1 cellular context compared by ENCODE assay signal in the genomic region with DNA sequence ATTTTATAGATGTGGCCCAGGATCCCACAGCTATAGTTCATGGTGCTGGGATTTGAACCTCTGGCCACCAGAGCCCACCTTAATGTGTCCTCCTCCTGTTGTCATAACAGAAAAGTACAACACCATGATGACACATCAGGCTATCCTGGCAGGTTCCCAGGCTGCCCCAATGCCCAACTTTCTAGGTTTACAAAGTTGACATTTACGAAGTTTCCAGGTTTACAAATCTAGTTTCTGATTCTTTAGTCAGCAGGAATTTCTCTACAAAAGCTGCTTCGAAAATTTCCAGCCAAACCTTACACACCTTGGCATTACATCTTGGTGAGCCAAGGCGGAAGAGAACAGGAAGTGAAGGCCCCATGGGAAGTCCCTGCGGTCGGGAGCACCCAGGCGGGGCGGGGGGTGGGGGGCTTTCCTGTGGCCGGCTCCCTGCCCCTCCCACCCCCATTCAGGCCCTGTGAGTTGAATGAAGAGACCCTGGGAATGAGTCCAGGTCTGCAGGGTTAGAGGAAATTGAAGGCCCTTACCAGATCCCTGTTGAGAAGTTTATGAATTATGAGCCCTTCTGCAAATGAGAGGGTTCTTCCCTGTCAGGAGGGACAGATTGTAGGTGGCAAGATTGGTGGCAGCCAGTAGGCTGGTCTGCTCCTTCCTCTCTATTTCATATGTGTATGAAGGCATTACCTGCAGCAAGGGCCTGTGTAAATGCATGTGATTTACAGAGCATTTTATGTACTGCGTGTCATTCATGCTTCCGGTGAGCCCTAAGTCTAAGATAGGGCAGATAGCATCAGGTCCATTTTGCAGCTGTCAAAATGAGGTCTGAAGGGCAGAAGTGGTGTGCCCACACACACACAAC.
TF ChIP-seq lines count a peak whose summit lies in the region.

No MANE protein-coding gene starts in this region.

TF ChIP-seq in H1, 55 proteins besides CTCF, POLR2A, EP300 and RAD21 (continued from another document):
- TF ChIP-seq SIX5 (IDR thresholded peaks at IDR 0.05; ENCODE audit: low read depth, low read length) = no peak
- TF ChIP-seq CHD2 (IDR thresholded peaks at IDR 0.05; ENCODE audit: low read length) = no peak
- no peak for TF ChIP-seq KDM4A (IDR thresholded peaks at IDR 0.05; ENCODE audit: low read depth, low read length, severe bottlenecking)
- TF ChIP-seq SP4 (IDR thresholded peaks at IDR 0.05; ENCODE audit: low read length) = no peak
- TF ChIP-seq SP2 (IDR thresholded peaks at IDR 0.05; ENCODE audit: low read length) = no peak
- no peak for TF ChIP-seq KDM1A (IDR thresholded peaks at IDR 0.05; ENCODE audit: borderline replicate concordance, low read length)
- no peak for TF ChIP-seq RFX5 (IDR thresholded peaks at IDR 0.05; ENCODE audit: borderline replicate concordance, low read depth, low read length)
TF ChIP-seq in H1: peak in this region for 0.
